ENCODE assay signal across 11 cellular contexts in the genomic region with DNA sequence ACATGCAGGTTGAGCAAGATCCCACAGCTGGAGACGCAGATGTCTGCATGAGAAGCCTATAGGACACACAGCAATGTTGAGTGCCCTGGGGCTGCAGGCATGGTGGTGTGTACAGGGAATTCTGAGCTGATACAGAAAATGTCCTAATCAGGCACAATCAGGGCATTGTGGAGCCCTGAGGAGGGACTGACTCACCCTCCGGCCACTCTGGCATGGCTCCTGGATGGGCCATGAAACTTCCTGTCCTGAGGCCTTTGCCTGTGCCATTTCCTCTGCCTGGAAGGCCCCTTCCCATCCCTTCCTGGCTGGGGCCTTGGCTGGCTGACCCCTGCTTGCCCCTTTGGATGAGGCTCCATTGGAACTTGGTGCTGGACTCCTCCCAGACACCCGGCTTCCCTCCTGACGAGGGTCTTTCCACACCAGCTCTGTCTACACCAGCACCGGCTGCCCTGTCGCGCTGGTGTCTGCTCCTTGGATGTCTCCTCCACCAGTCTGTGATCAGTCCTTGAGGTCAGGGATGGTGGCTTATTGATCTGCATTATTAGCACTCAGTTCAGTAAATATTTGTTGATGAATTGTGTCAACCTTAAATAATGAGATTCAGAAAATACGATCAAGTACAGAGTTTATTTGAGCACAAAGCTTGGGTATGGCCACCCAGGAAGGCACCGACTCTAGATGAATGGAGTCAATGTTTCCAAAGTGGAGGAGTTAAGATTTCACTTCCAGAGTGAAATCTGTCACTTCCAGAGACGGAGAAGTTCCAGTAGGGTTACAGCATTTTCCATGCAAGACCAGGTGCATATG. TPM values are rescaled to one million over a fixed set of nuclear protein-coding genes. Genes with fewer than 3 reads are reported as not detected.
DNase-seq lines count a peak whose midpoint lies in the region; ATAC-seq lines count a peak whose summit lies in the region.
"Had no signal": no experiment of that assay in that cellular context is flagged by ENCODE, and none has a peak within 500 bp of the region (broad histone marks: within the 10 kb centered on the region; RNA-seq: fewer than 3 reads in every experiment).

No MANE protein-coding gene starts in this region.

- ATAC-seq in left cardiac atrium, result peak; percentile 51 to 74
- no peak for ATAC-seq in GM18861 (IDR thresholded peaks at IDR 0.05; ENCODE audit: unreplicated experiment)

- H3K4me1 Mint-ChIP-seq in activated T-cell treated with anti-CD3 and anti-CD28 coated beads, Interleukin-2, amount 50 U/mL, for 24 hours (ENCODE audit: low read depth), result peaks cover 32% of the 10 kb centered on the region

- H3K9me3 Mint-ChIP-seq in activated T-cell treated with anti-CD3 and anti-CD28 coated beads, Interleukin-2, amount 50 U/mL, for 24 hours, result peaks cover 7% of the 10 kb centered on the region

- peak; percentile 63 for DNase-seq in GM03348 (ENCODE audit: low spot score)
- peak; percentile 52 for DNase-seq in amniotic epithelial cell (ENCODE audit: low read depth)
- DNase-seq in left cardiac atrium, result peak; percentile 78
- DNase-seq in pulmonary artery endothelial cell (ENCODE audit: low read depth, low spot score), result peak; percentile 81
- DNase-seq in activated T-cell treated with anti-CD3 and anti-CD28 coated beads, Interleukin-2, amount 50 U/mL, for 24 hours, result no peak
- no peak for DNase-seq in activated T-cell treated with anti-CD3 and anti-CD28 coated beads, Interleukin-2, amount 50 U/mL, for 48 hours
- no peak for DNase-seq in stimulated activated CD4-positive, alpha-beta T cell treated with anti-CD3 and anti-CD28 coated beads, Interleukin-2, amount 100 ng/mL, for 24 hours
- DNase-seq: effector CD8-positive, alpha-beta T cell; NCI-H446; T-helper 9 cell had no signal

- no peak overlapping the region for H3K4me3 Mint-ChIP-seq in activated T-cell treated with anti-CD3 and anti-CD28 coated beads, Interleukin-2, amount 50 U/mL, for 24 hours

- no peaks in the 10 kb centered on the region for H3K36me3 Mint-ChIP-seq in activated T-cell treated with anti-CD3 and anti-CD28 coated beads, Interleukin-2, amount 50 U/mL, for 24 hours (ENCODE audit: low read depth)

- peaks cover 7% of the 10 kb centered on the region for H3K27me3 Mint-ChIP-seq in activated T-cell treated with anti-CD3 and anti-CD28 coated beads, Interleukin-2, amount 50 U/mL, for 24 hours

- intact Hi-C loops in left cardiac atrium (cut with DNase I), result no loop called here

- no peak overlapping the region for H3K27ac Mint-ChIP-seq in activated T-cell treated with anti-CD3 and anti-CD28 coated beads, Interleukin-2, amount 50 U/mL, for 24 hours

RNA-seq across cellular contexts. Expression of a gene that starts 16.8 kb away (rescaled TPM):
- total RNA-seq in left cardiac atrium, result 10 to 100 TPM; 19.6 to 33.3 TPM
- total RNA-seq in pulmonary artery endothelial cell, result 55.4 and 84.8 TPM in 2 replicates

Comparison
In these comparisons a context has a peak if more than half of its experiments do, and no peak if none do; other contexts are left out.
1. DNase-seq: peak in GM03348 (single experiment), amniotic epithelial cell (single experiment), left cardiac atrium (single experiment) and pulmonary artery endothelial cell (single experiment); none in activated T-cell treated with anti-CD3 and anti-CD28 coated beads, Interleukin-2, amount 50 U/mL, for 24 hours (single experiment), activated T-cell treated with anti-CD3 and anti-CD28 coated beads, Interleukin-2, amount 50 U/mL, for 48 hours (0 of 2) and stimulated activated CD4-positive, alpha-beta T cell treated with anti-CD3 and anti-CD28 coated beads, Interleukin-2, amount 100 ng/mL, for 24 hours (0 of 2).